19 cellular contexts compared by ENCODE assay signal in the genomic region with DNA sequence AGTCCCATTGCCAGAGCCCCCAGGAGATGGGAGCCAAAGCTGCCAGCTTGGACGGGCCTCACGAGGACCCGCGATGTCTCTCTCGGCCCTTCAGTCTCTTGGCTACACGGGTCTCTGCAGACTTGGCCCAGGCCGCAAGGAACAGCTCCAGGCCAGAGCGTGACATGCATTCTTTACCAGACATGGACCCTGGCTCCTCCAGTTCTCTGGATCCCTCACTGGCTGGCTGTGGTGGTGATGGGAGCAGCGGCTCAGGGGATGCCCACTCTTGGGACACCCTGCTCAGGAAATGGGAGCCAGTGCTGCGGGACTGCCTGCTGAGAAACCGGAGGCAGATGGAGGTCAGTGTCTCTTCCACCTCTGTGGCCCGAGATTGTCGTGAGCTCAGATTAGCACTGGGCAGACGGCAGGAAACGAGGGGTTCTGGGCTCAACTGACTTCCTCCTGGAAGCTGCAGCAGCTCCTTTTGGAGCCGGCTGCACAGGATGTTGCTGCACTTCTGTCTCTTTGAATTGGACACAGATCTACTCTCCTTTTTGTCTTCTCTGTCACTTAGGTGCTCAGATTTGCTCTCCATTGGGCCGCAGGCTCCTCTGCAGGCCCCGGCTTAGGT.
DNase-seq lines count a peak whose midpoint lies in the region; ATAC-seq and TF ChIP-seq lines count a peak whose summit lies in the region.
"Had no signal": no experiment of that assay in that cellular context is flagged by ENCODE, and none has a peak within 500 bp of the region (broad histone marks: within the 10 kb centered on the region; RNA-seq: fewer than 3 reads in every experiment).

No MANE protein-coding gene starts in this region.

- WGBS in right lobe of liver (ENCODE audit: insufficient coverage, low coverage, low lambda C conversion rate, missing lambda C conversion rate): 47% methylated on average over 5 of the region's 18 CpGs
- WGBS in GM23248 (ENCODE audit: low coverage in 1 of 2, low lambda C conversion rate in 2 of 2, missing lambda C conversion rate in 2 of 2), 2 experiments: 52 to 63% methylated on average over 14 to 18 of the region's 18 CpGs

- H3F3A ChIP-seq in GM23248 (ENCODE audit: insufficient read depth): no peaks in the 10 kb centered on the region

- no peak overlapping the region for H3K4me3 Mint-ChIP-seq in dendritic cell treated with granulocyte-macrophage colony-stimulating factor and Interleukin-4, amounts not matched to agents 40 ng/mL and 50 ng/mL, for 4 days
- H3K4me3 Mint-ChIP-seq: activated naive CD8-positive, alpha-beta T cell; CD4-positive, alpha-beta memory T cell; GM23338 had no signal

- H3K4me1 Mint-ChIP-seq in dendritic cell treated with granulocyte-macrophage colony-stimulating factor and Interleukin-4, amounts not matched to agents 40 ng/mL and 50 ng/mL, for 4 days (ENCODE audit: low read depth): peaks cover 40% of the 10 kb centered on the region

- peaks cover 47% of the 10 kb centered on the region for H3K36me3 Mint-ChIP-seq in dendritic cell treated with granulocyte-macrophage colony-stimulating factor and Interleukin-4, amounts not matched to agents 40 ng/mL and 50 ng/mL, for 4 days (ENCODE audit: low read depth)

- peaks cover 23% of the 10 kb centered on the region; the same call in 1 of the 2 replicates for H3K36me3 ChIP-seq in BLaER1
- no peaks in the 10 kb centered on the region for H3K36me3 ChIP-seq in SJCRH30
- no peaks in the 10 kb centered on the region for H3K36me3 ChIP-seq in right lobe of liver
- H3K36me3 ChIP-seq in GM23248 (ENCODE audit: low read depth): no peaks in the 10 kb centered on the region

- peak overlapping the region; percentile 83 for H3K4me2 ChIP-seq in BLaER1
- H3K4me2 ChIP-seq in GM23248 (ENCODE audit: unreplicated experiment): no peak overlapping the region
- H3K4me2 ChIP-seq: GM23338, KMS-11 had no signal

- no peaks in the 10 kb centered on the region for H3K9me3 Mint-ChIP-seq in dendritic cell treated with granulocyte-macrophage colony-stimulating factor and Interleukin-4, amounts not matched to agents 40 ng/mL and 50 ng/mL, for 4 days
- H3K9me3 Mint-ChIP-seq: CD4-positive, alpha-beta memory T cell; GM23338 had no signal

- no peaks in the 10 kb centered on the region for H3K27me3 Mint-ChIP-seq in dendritic cell treated with granulocyte-macrophage colony-stimulating factor and Interleukin-4, amounts not matched to agents 40 ng/mL and 50 ng/mL, for 4 days
- H3K27me3 Mint-ChIP-seq: activated naive CD8-positive, alpha-beta T cell; CD4-positive, alpha-beta memory T cell had no signal

- in situ Hi-C loops in GM23248 (cut with MboI): no loop called here

- peak in 1 of 2 experiments; percentile 43 for DNase-seq in SJCRH30
- no peak for DNase-seq in right lobe of liver
- no peak for DNase-seq in germinal center (ENCODE audit: low spot score)
- DNase-seq in CD1c-positive myeloid dendritic cell (ENCODE audit: extremely low spot score): no peak
- no peak for DNase-seq in NCI-H748 (lab: John Stamatoyannopoulos, UW; ENCODE audit: unreplicated experiment)
- no peak for DNase-seq in GM23248
- DNase-seq: ACHN; body of pancreas; CD4-positive, alpha-beta memory T cell; NCI-H510A; stimulated activated CD4-positive, alpha-beta T cell treated with anti-CD3 and anti-CD28 coated beads, Interleukin-15, amount 100 ng/mL, for 24 hours; testis had no signal

- TF ChIP-seq POLR2A in right lobe of liver (IDR thresholded peaks at IDR 0.05): no peak

- intact Hi-C loops in dendritic cell treated with granulocyte-macrophage colony-stimulating factor and Interleukin-4, amounts not matched to agents 40 ng/mL and 50 ng/mL, for 4 days (cut with micrococcal nuclease): no loop called here
- intact Hi-C loops in right lobe of liver (cut with DNase I): no loop called here

- H3K27ac ChIP-seq in BLaER1: peak overlapping the region; percentile 70
- H3K27ac ChIP-seq in SJCRH30: peak overlapping the region; percentile 80
- H3K27ac ChIP-seq in right lobe of liver: no peak overlapping the region
- no peak overlapping the region for H3K27ac ChIP-seq in GM23248
- H3K27ac ChIP-seq: body of pancreas, epithelial cell of prostate, KMS-11, left lung, testis had no signal

- H3K9me3 ChIP-seq in BLaER1 (no peaks in the 10 kb centered on the region), SJCRH30 (replicated peaks) (no peaks in the 10 kb centered on the region), right lobe of liver (no peaks in the 10 kb centered on the region), GM23248 (ENCODE audit: low read depth) (no peaks in the 10 kb centered on the region)
- H3K9me3 ChIP-seq: body of pancreas, left lung, testis had no signal

- no peaks in the 10 kb centered on the region for H3K9me2 ChIP-seq in GM23248 (ENCODE audit: insufficient read depth)

- peak overlapping the region; percentile 10 for H3K27ac Mint-ChIP-seq in dendritic cell treated with granulocyte-macrophage colony-stimulating factor and Interleukin-4, amounts not matched to agents 40 ng/mL and 50 ng/mL, for 4 days
- H3K27ac Mint-ChIP-seq: activated naive CD8-positive, alpha-beta T cell; CD4-positive, alpha-beta memory T cell; GM23338 had no signal

- H3K9ac ChIP-seq in BLaER1: peak overlapping the region; percentile 51
- H3K9ac ChIP-seq in GM23248: no peak overlapping the region
- H3K9ac ChIP-seq: KMS-11 had no signal

- H3K79me2 ChIP-seq in GM23248 (ENCODE audit: insufficient read depth): no peaks in the 10 kb centered on the region

- no peak for TF ChIP-seq CTCF in right lobe of liver (IDR thresholded peaks at IDR 0.05)

- H3K4me3 ChIP-seq in BLaER1 (peak overlapping the region; percentile 17; the same call in 1 of the 2 replicates), SJCRH30 (peak overlapping the region; percentile 56), right lobe of liver (no peak overlapping the region), GM23248 (no peak overlapping the region)
- H3K4me3 ChIP-seq: body of pancreas, GM23338, left lung, testis had no signal

- H3K4me1 ChIP-seq in BLaER1: peaks cover 34% of the 10 kb centered on the region
- peaks cover 22% of the 10 kb centered on the region for H3K4me1 ChIP-seq in SJCRH30
- H3K4me1 ChIP-seq in right lobe of liver: no peaks in the 10 kb centered on the region
- H3K4me1 ChIP-seq in GM23248 (ENCODE audit: insufficient read depth): no peaks in the 10 kb centered on the region
- H3K4me1 ChIP-seq: body of pancreas had no signal

- ATAC-seq in right lobe of liver: peak; percentile 46 to 54 (median 50)
- ATAC-seq: body of pancreas, GM23338 had no signal

- no peak overlapping the region for H2AFZ ChIP-seq in GM23248
- H2AFZ ChIP-seq: GM23338 had no signal

- H3K27me3 ChIP-seq in BLaER1 (no peaks in the 10 kb centered on the region), SJCRH30 (no peaks in the 10 kb centered on the region), right lobe of liver (no peaks in the 10 kb centered on the region), GM23248 (replicated peaks; ENCODE audit: insufficient read depth) (no peaks in the 10 kb centered on the region)
- H3K27me3 ChIP-seq: body of pancreas, left lung, testis had no signal

- H4K20me1 ChIP-seq in BLaER1 (no peaks in the 10 kb centered on the region), GM23248 (ENCODE audit: insufficient read depth) (no peaks in the 10 kb centered on the region)

Comparison
In these comparisons a context has a peak if more than half of its experiments do, and no peak if none do; other contexts are left out.
1. H3K27ac ChIP-seq: peak in BLaER1 (single experiment) and SJCRH30 (single experiment); none in right lobe of liver (0 of 3) and GM23248 (single experiment).
2. H3K4me3 ChIP-seq: peak in BLaER1 (single experiment) and SJCRH30 (single experiment); none in right lobe of liver (0 of 3) and GM23248 (single experiment).